Comparison of ENCODE assay signal across 1 cellular context in the genomic region with DNA sequence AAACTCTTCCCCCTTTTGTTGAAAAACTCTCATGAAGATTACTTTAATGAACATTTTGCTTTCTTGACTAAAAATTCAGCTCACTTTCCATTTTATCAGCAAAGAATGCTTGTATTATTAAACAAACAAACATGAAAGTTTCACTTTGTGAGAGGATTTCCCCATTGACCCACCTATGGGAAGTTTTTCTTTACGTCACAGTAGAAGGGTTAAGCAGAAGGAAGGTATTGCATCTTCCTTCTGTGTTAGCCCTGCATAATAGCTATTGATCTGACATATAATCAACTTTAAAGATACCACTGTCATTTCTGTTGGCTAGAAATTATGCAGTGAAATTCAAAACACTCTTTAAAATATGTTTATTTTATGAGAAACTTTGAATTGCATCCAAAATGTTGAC.
TF ChIP-seq lines count a peak whose summit lies in the region.

No MANE protein-coding gene starts in this region.

TF ChIP-seq in IMR-90, 13 proteins besides CTCF, POLR2A, EP300 and RAD21 (continued from another document):
- TF ChIP-seq ELK1 (IDR thresholded peaks at IDR 0.05; ENCODE audit: borderline replicate concordance, low read depth, low read length) (no peak), SMC3 (IDR thresholded peaks at IDR 0.05; ENCODE audit: low read depth, low read length) (no peak)
TF ChIP-seq in IMR-90: peak in this region for 0.
